In genomic region chr10:33195608-33196376, GRCh38 we compare ENCODE assay signal across 19 cellular contexts.
DNase-seq lines count a peak whose midpoint lies in the region; ATAC-seq, FAIRE-seq and TF ChIP-seq lines count a peak whose summit lies in the region.
"Had no signal": no experiment of that assay in that cellular context is flagged by ENCODE, and none has a peak within 500 bp of the region (broad histone marks: within the 10 kb centered on the region; RNA-seq: fewer than 3 reads in every experiment).

No MANE protein-coding gene starts in this region.

- ATAC-seq in psoas muscle (peak in 2 of 4 donors; percentile 24 to 28), GM19463 (IDR thresholded peaks at IDR 0.05; ENCODE audit: unreplicated experiment) (no peak), HG02870 (IDR thresholded peaks at IDR 0.05; ENCODE audit: unreplicated experiment) (no peak)
- ATAC-seq in stimulated activated naive CD8-positive, alpha-beta T cell treated with anti-CD3 and anti-CD28 coated beads, Interleukin-15, Interleukin-2, amounts not matched to agents 100 U/mL and 50 U/mL, for 24 hours: no peak
- ATAC-seq: activated CD8-positive, alpha-beta T cell treated with anti-CD3 and anti-CD28 coated beads, Interleukin-2, amount 10 ng/mL, durations not matched to agents 7 days and 5 days; GM23338; stimulated activated naive B cell treated with anti-CD40 and anti-IgM and Interleukin-4, amounts not matched to agents 10 μg/mL and 1 μg/mL and 100 μg/mL, for 72 hours had no signal

- peaks cover 6% of the 10 kb centered on the region for H3K4me1 ChIP-seq in psoas muscle

- CTCF ChIA-PET in Calu3 (lab: Charles Lee): interaction anchor here (0.8 to 1.3 kb wide), 2 partner anchors 186 to 1442 kb away, joined by 4 read pairs; no protein-coding TSS in a partner anchor

- peak overlapping the region; percentile 24 for H3K4me3 Mint-ChIP-seq in Calu3 (ENCODE audit: low read depth, unreplicated experiment)
- H3K4me3 Mint-ChIP-seq: activated CD8-positive, alpha-beta T cell treated with anti-CD3 and anti-CD28 coated beads, Interleukin-2, amount 10 ng/mL, durations not matched to agents 7 days and 5 days; CD14-positive monocyte; GM23338; stimulated activated naive B cell treated with anti-CD40 and anti-IgM and Interleukin-4, amounts not matched to agents 10 μg/mL and 1 μg/mL and 100 μg/mL, for 72 hours had no signal

- H3K36me3 ChIP-seq in psoas muscle (ENCODE audit: insufficient read depth in 1 of 2, low read depth in 1 of 2): peaks cover 14 to 66% of the 10 kb centered on the region in 2 donors

- no TSS peak for BruUV-seq in Calu3 (replicated peaks; lab: Mats Ljungman, UMichigan)

- H3K4me1 Mint-ChIP-seq in Calu3 (ENCODE audit: low read depth, unreplicated experiment): peaks cover 65% of the 10 kb centered on the region
- H3K4me1 Mint-ChIP-seq: stimulated activated naive B cell treated with anti-CD40 and anti-IgM and Interleukin-4, amounts not matched to agents 10 μg/mL and 1 μg/mL and 100 μg/mL, for 72 hours had no signal

- peak overlapping the region; percentile 58 for H3K27ac ChIP-seq in psoas muscle
- H3K27ac ChIP-seq: SJSA1 had no signal

- no peak overlapping the region for H3K4me3 ChIP-seq in fibroblast of the aortic adventitia (ENCODE audit: low read depth, low read length)
- H3K4me3 ChIP-seq in psoas muscle: no peak overlapping the region
- H3K4me3 ChIP-seq in lower leg skin (ENCODE audit: low read depth, poor library complexity, severe bottlenecking): no peak overlapping the region
- H3K4me3 ChIP-seq: GM23338, SJSA1 had no signal

- DNase-seq in Calu3 (peak; percentile 9), RCC 7860 (ENCODE audit: low spot score) (peak; percentile 72), fibroblast of the aortic adventitia (ENCODE audit: low read depth) (peak; percentile 45), psoas muscle (no peak), lower leg skin (ENCODE audit: low spot score in 2 of 2) (no peak)
- DNase-seq in stimulated activated naive CD8-positive, alpha-beta T cell treated with anti-CD3 and anti-CD28 coated beads, Interleukin-15, Interleukin-2, amounts not matched to agents 100 U/mL and 50 U/mL, for 24 hours: no peak
- DNase-seq: activated CD8-positive, alpha-beta T cell treated with anti-CD3 and anti-CD28 coated beads, Interleukin-2, amount 10 ng/mL, durations not matched to agents 7 days and 5 days; activated effector memory CD4-positive, alpha-beta T cell treated with anti-CD3 and anti-CD28 coated beads, Interleukin-2, amount 50 U/mL, for 16 hours; caudate nucleus; erythroblast; Karpas-422; NCI-H1930; NCI-H82; stimulated activated naive B cell treated with anti-CD40 and anti-IgM and Interleukin-4, amounts not matched to agents 10 μg/mL and 1 μg/mL and 100 μg/mL, for 72 hours had no signal

- 77 to 83% (median 79%) methylated on average over 8 of the region's 8 CpGs for WGBS in psoas muscle, 3 donors
- WGBS in lower leg skin, 2 donors: 76 to 89% methylated on average over 8 of the region's 8 CpGs

- TF ChIP-seq POLR2A in lower leg skin (IDR thresholded peaks at IDR 0.05): no peak

- H3K27me3 ChIP-seq in psoas muscle (ENCODE audit: insufficient read depth in 3 of 3, low read length in 2 of 3): no peaks in the 10 kb centered on the region
- H3K27me3 ChIP-seq: SJSA1 had no signal

- TF ChIP-seq CTCF in Calu3 (IDR thresholded peaks at IDR 0.05; ENCODE audit: unreplicated experiment) (no peak), fibroblast of the aortic adventitia (IDR thresholded peaks at IDR 0.05; ENCODE audit: insufficient read depth, low read length) (no peak), psoas muscle (IDR thresholded peaks at IDR 0.05) (no peak), lower leg skin (IDR thresholded peaks at IDR 0.05) (no peak)

- no peaks in the 10 kb centered on the region for H3K9me3 ChIP-seq in psoas muscle
- H3K9me3 ChIP-seq: SJSA1 had no signal

- peak overlapping the region; percentile 81 for H3K27ac Mint-ChIP-seq in Calu3 (ENCODE audit: unreplicated experiment)
- H3K27ac Mint-ChIP-seq: activated CD8-positive, alpha-beta T cell treated with anti-CD3 and anti-CD28 coated beads, Interleukin-2, amount 10 ng/mL, durations not matched to agents 7 days and 5 days; CD14-positive monocyte; GM23338; stimulated activated naive B cell treated with anti-CD40 and anti-IgM and Interleukin-4, amounts not matched to agents 10 μg/mL and 1 μg/mL and 100 μg/mL, for 72 hours had no signal

- intact Hi-C loops in Calu3 (cut with micrococcal nuclease; ENCODE audit: unreplicated experiment) (loop anchor here (2.0 to 5.0 kb wide), 4 partner anchors 39 to 1442 kb away; partner anchors contain the start of gene NRP1), psoas muscle (cut with DNase I) (loop anchor here in 1 of 2 donors (10.0 kb wide), 1 partner anchor 139 kb away; the partner anchor contains the start of gene NRP1), lower leg skin (cut with DNase I; ENCODE audit: low total_unique reads) (no loop called here)

- no peaks in the 10 kb centered on the region for H3K9me3 Mint-ChIP-seq in Calu3 (ENCODE audit: low read depth, unreplicated experiment)
- H3K9me3 Mint-ChIP-seq: CD14-positive monocyte; GM23338; stimulated activated naive B cell treated with anti-CD40 and anti-IgM and Interleukin-4, amounts not matched to agents 10 μg/mL and 1 μg/mL and 100 μg/mL, for 72 hours had no signal

- H3K36me3 Mint-ChIP-seq in Calu3 (ENCODE audit: insufficient read depth, unreplicated experiment): peaks cover 65% of the 10 kb centered on the region
- H3K36me3 Mint-ChIP-seq: CD14-positive monocyte; stimulated activated naive B cell treated with anti-CD40 and anti-IgM and Interleukin-4, amounts not matched to agents 10 μg/mL and 1 μg/mL and 100 μg/mL, for 72 hours had no signal

- H3K27me3 Mint-ChIP-seq in Calu3 (ENCODE audit: unreplicated experiment): no peaks in the 10 kb centered on the region

- FAIRE-seq in RCC 7860 (lab: Jason Lieb, UNC): peak; percentile 59

Comparison
In these comparisons a context has a peak if more than half of its experiments do, and no peak if none do; other contexts are left out.
1. DNase-seq: peak in Calu3 (single experiment), RCC 7860 (single experiment) and fibroblast of the aortic adventitia (single experiment); none in psoas muscle (0 of 2), stimulated activated naive CD8-positive, alpha-beta T cell treated with anti-CD3 and anti-CD28 coated beads, Interleukin-15, Interleukin-2, amounts not matched to agents 100 U/mL and 50 U/mL, for 24 hours (single experiment) and lower leg skin (0 of 2).